In the genomic region with DNA sequence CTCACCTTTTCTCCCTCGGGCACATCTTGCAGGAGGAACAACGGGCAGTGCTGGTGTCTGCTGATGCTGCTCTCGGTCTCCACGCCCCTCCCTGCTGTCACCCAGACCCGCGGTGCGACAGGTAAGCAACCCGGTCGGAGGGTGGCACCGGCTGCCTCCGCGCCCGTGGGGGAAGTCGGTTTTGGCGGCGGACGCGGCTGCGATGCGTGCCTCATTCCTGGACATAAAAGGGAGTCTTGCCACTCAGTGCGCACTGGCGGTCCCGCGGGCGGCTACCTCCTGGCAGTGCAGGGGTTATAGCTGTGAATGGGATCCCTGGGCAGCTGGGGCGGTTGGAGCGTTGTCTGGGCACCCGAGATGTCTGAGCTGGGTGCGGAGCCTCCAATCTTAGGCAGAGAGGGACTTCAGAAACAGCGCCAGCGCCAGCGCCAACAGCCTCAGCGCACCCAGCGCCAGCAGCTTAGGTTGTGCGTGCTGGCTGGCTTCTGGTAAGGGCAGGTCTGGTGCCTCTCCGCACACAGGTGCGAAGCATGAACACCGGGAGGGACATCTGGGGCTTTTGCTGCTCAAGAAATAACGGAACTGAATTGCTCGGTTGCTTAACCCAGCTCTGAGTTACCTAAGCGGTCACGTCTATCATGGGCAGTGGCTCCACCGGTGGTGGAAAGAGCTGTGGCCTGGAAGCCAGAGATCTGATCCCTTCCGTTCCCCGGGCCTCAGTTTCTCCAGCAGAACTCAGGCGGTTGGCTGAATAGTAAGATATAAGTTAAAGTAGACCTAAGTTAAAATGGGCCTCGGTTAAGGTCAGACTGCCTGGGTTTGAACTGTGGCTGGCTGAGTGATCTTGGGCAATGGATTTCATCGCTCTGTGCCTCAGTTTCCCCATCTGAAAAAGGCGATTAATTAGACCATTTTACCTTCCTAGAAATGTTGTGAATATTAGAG, we compare ENCODE assay signal across 8 cellular contexts. TPM values are rescaled to one million over a fixed set of nuclear protein-coding genes. Genes with fewer than 3 reads are reported as not detected.
DNase-seq lines count a peak whose midpoint lies in the region; ATAC-seq, FAIRE-seq and TF ChIP-seq lines count a peak whose summit lies in the region.

No MANE protein-coding gene starts in this region.

- no peaks in the 10 kb centered on the region for H3K36me3 ChIP-seq in HUES64 (ENCODE audit: insufficient read depth, low read length)
- H3K36me3 ChIP-seq in effector memory CD4-positive, alpha-beta T cell (ENCODE audit: control insufficient read depth, insufficient read depth, low read length) = no peaks in the 10 kb centered on the region

- peak; percentile 67 for ATAC-seq in naive B cell (ENCODE audit: low read depth in 2 of 2)

- 12% methylated on average over 48 of the region's 49 CpGs for WGBS in HUES64

- H3K27me3 ChIP-seq in HUES64 (ENCODE audit: insufficient read depth, low read length) = peaks cover 73% of the 10 kb centered on the region
- peaks cover 11% of the 10 kb centered on the region for H3K27me3 ChIP-seq in effector memory CD4-positive, alpha-beta T cell (replicated peaks; ENCODE audit: control insufficient read depth, insufficient read depth, low read length, poor library complexity, severe bottlenecking)

- no peak for FAIRE-seq in GM12891 (lab: Jason Lieb, UNC)

- DNase-seq in AG08395 (ENCODE audit: low spot score) (peak; percentile 28), naive B cell (no peak), NCI-H510A treated with DMSO at 0.1 percent for 48 hours (lab: John Stamatoyannopoulos, UW) (no peak), GM12891 (ENCODE audit: insufficient read length, low spot score) (no peak), CD1c-positive myeloid dendritic cell (ENCODE audit: extremely low spot score) (no peak)
- DNase-seq in effector memory CD4-positive, alpha-beta T cell = no peak

- intact Hi-C loops in dendritic cell treated with granulocyte-macrophage colony-stimulating factor and Interleukin-4, amounts not matched to agents 40 ng/mL and 50 ng/mL, for 4 days (cut with micrococcal nuclease) = no loop called here

- peak overlapping the region; percentile 37; the same call in 1 of the 2 replicates for H3K9ac ChIP-seq in HUES64 (ENCODE audit: low read depth, low read length)

- peak overlapping the region; percentile 60 for H3K4me3 ChIP-seq in HUES64 (ENCODE audit: low read length)
- H3K4me3 ChIP-seq in effector memory CD4-positive, alpha-beta T cell (ENCODE audit: insufficient read depth, low read depth, low read length, poor library complexity, severe bottlenecking) = no peak overlapping the region

- no peak overlapping the region for H3K27ac Mint-ChIP-seq in dendritic cell treated with granulocyte-macrophage colony-stimulating factor and Interleukin-4, amounts not matched to agents 40 ng/mL and 50 ng/mL, for 4 days
- H3K27ac Mint-ChIP-seq in naive B cell = peak overlapping the region in 2 of 6 donors; percentile 27 to 34

- H3K27ac ChIP-seq in HUES64 (ENCODE audit: low read depth, low read length) = no peak overlapping the region
- no peak overlapping the region for H3K27ac ChIP-seq in effector memory CD4-positive, alpha-beta T cell (ENCODE audit: insufficient read depth, low read length, poor library complexity, severe bottlenecking)

- peaks cover 16% of the 10 kb centered on the region for H3K4me1 Mint-ChIP-seq in dendritic cell treated with granulocyte-macrophage colony-stimulating factor and Interleukin-4, amounts not matched to agents 40 ng/mL and 50 ng/mL, for 4 days (ENCODE audit: low read depth)
- H3K4me1 Mint-ChIP-seq in naive B cell = peaks cover 6 to 18% (median 14%) of the 10 kb centered on the region in 3 donors

- H3K9me3 Mint-ChIP-seq in dendritic cell treated with granulocyte-macrophage colony-stimulating factor and Interleukin-4, amounts not matched to agents 40 ng/mL and 50 ng/mL, for 4 days = no peaks in the 10 kb centered on the region
- no peaks in the 10 kb centered on the region for H3K9me3 Mint-ChIP-seq in naive B cell

- no peaks in the 10 kb centered on the region for H3K9me3 ChIP-seq in HUES64 (ENCODE audit: insufficient read depth, low read depth, low read length)
- no peaks in the 10 kb centered on the region for H3K9me3 ChIP-seq in effector memory CD4-positive, alpha-beta T cell (ENCODE audit: control insufficient read depth, low read length)

- H3K36me3 Mint-ChIP-seq in dendritic cell treated with granulocyte-macrophage colony-stimulating factor and Interleukin-4, amounts not matched to agents 40 ng/mL and 50 ng/mL, for 4 days (ENCODE audit: low read depth) = no peaks in the 10 kb centered on the region
- H3K36me3 Mint-ChIP-seq in naive B cell = no peaks in the 10 kb centered on the region

- peak overlapping the region; percentile 56 for H3K4me3 Mint-ChIP-seq in dendritic cell treated with granulocyte-macrophage colony-stimulating factor and Interleukin-4, amounts not matched to agents 40 ng/mL and 50 ng/mL, for 4 days
- peak overlapping the region in 7 of 8 donors; percentile 15 to 79 (median 35) for H3K4me3 Mint-ChIP-seq in naive B cell

- peaks cover 67% of the 10 kb centered on the region for H3K27me3 Mint-ChIP-seq in dendritic cell treated with granulocyte-macrophage colony-stimulating factor and Interleukin-4, amounts not matched to agents 40 ng/mL and 50 ng/mL, for 4 days
- H3K27me3 Mint-ChIP-seq in naive B cell = peaks cover 66 to 76% (median 72%) of the 10 kb centered on the region in 3 donors

- H3K4me1 ChIP-seq in HUES64 (ENCODE audit: insufficient read depth, low read length) = peaks cover 17% of the 10 kb centered on the region; the same call in 1 of the 2 replicates
- no peaks in the 10 kb centered on the region for H3K4me1 ChIP-seq in effector memory CD4-positive, alpha-beta T cell (ENCODE audit: control insufficient read depth, insufficient read depth, low read length, poor library complexity, severe bottlenecking)

- TF ChIP-seq POLR2A in GM12891 (IDR thresholded peaks at IDR 0.05; ENCODE audit: low read depth, low read length) = no peak

TF ChIP-seq in GM12891, 5 proteins besides CTCF, POLR2A, EP300 and RAD21:
- TF ChIP-seq POU2F2 (IDR thresholded peaks at IDR 0.05; ENCODE audit: low read depth, low read length) (no peak), PAX5 (IDR thresholded peaks at IDR 0.05; ENCODE audit: insufficient read depth, low read length, severe bottlenecking) (no peak), POLR2AphosphoS5 (IDR thresholded peaks at IDR 0.05; ENCODE audit: low read depth, low read length) (no peak), TAF1 (IDR thresholded peaks at IDR 0.05; ENCODE audit: low read depth, low read length) (no peak), SPI1 (IDR thresholded peaks at IDR 0.05; ENCODE audit: low read depth, low read length) (no peak)

RNA-seq across cellular contexts. Expression of gene COL15A1, which starts 0.7 kb away (rescaled TPM):
- polyA plus RNA-seq in HUES64 (2013, experiment 1 of 2) = 0.10 TPM
- 0.13 TPM for polyA plus RNA-seq in HUES64 (2013, experiment 2 of 2)
- not detected for polyA plus RNA-seq in naive B cell (ENCODE audit: low read depth in 6 of 6)
- not detected for polyA plus RNA-seq in GM12891 (2012; ENCODE audit: low read depth, missing spikeins)
